In genomic region chr20:4820833-4821518, GRCh38 we compare ENCODE assay signal across 9 cellular contexts. TPM values are rescaled to one million over a fixed set of nuclear protein-coding genes. Genes with fewer than 3 reads are reported as not detected.
DNase-seq lines count a peak whose midpoint lies in the region; TF ChIP-seq lines count a peak whose summit lies in the region.
"Had no signal": no experiment of that assay in that cellular context is flagged by ENCODE, and none has a peak within 500 bp of the region (broad histone marks: within the 10 kb centered on the region; RNA-seq: fewer than 3 reads in every experiment).

No MANE protein-coding gene starts in this region.

- H3K4me1 ChIP-seq in effector memory CD4-positive, alpha-beta T cell (ENCODE audit: control insufficient read depth, insufficient read depth, low read length, poor library complexity, severe bottlenecking), result peaks cover 21% of the 10 kb centered on the region
- H3K4me1 ChIP-seq in osteoblast (ENCODE audit: insufficient read depth, low read length), result peaks cover 4% of the 10 kb centered on the region

- H3K27me3 ChIP-seq in effector memory CD4-positive, alpha-beta T cell (replicated peaks; ENCODE audit: control insufficient read depth, insufficient read depth, low read length, poor library complexity, severe bottlenecking), result no peaks in the 10 kb centered on the region
- H3K27me3 ChIP-seq in osteoblast (ENCODE audit: insufficient read depth, low read length), result peaks cover 32% of the 10 kb centered on the region

- no peak for TF ChIP-seq CTCF in osteoblast (IDR thresholded peaks at IDR 0.05; ENCODE audit: extremely low read depth, low read depth, low read length)

- no peaks in the 10 kb centered on the region for H3K9me3 ChIP-seq in effector memory CD4-positive, alpha-beta T cell (ENCODE audit: control insufficient read depth, low read length)
- no peaks in the 10 kb centered on the region for H3K9me3 ChIP-seq in osteoblast (ENCODE audit: low read depth, low read length)

- no peak overlapping the region for H3K4me3 ChIP-seq in effector memory CD4-positive, alpha-beta T cell (ENCODE audit: insufficient read depth, low read depth, low read length, poor library complexity, severe bottlenecking)
- H3K4me3 ChIP-seq in osteoblast (ENCODE audit: insufficient read depth, low read length), result no peak overlapping the region

- H3K4me2 ChIP-seq in osteoblast (ENCODE audit: insufficient read depth, low read length), result no peak overlapping the region

- no peaks in the 10 kb centered on the region for H3K79me2 ChIP-seq in osteoblast (ENCODE audit: insufficient read depth, low read length)

- H3K36me3 ChIP-seq in effector memory CD4-positive, alpha-beta T cell (ENCODE audit: control insufficient read depth, insufficient read depth, low read length), result no peaks in the 10 kb centered on the region
- H3K36me3 ChIP-seq in osteoblast (ENCODE audit: insufficient read depth, low read length), result no peaks in the 10 kb centered on the region

- peak overlapping the region; percentile 77 for H3K27ac ChIP-seq in effector memory CD4-positive, alpha-beta T cell (ENCODE audit: insufficient read depth, low read length, poor library complexity, severe bottlenecking)
- H3K27ac ChIP-seq in osteoblast (ENCODE audit: low read depth, low read length), result no peak overlapping the region

- H4K20me1 ChIP-seq in osteoblast (ENCODE audit: insufficient read depth, low read length), result no peaks in the 10 kb centered on the region

- DNase-seq in DMS 273 (lab: John Stamatoyannopoulos, UW; ENCODE audit: unreplicated experiment) (peak; percentile 86), NCI-H2196 (lab: John Stamatoyannopoulos, UW; ENCODE audit: unreplicated experiment) (peak; percentile 56), osteoblast (ENCODE audit: insufficient read length, low spot score, missing footprints) (peak; percentile 96), ureter (ENCODE audit: low spot score) (no peak), HuH-7 (ENCODE audit: low spot score) (no peak)
- no peak for DNase-seq in effector memory CD4-positive, alpha-beta T cell
- DNase-seq in activated CD8-positive, alpha-beta memory T cell treated with anti-CD3 and anti-CD28 coated beads, Interleukin-2, amount 50 U/mL, for 4 hours, result no peak
- DNase-seq in effector CD4-positive, alpha-beta T cell, result no peak
- DNase-seq: activated T-cell treated with anti-CD3 and anti-CD28 coated beads, Interleukin-2, amount 50 U/mL, for 1 hour had no signal

- H2AFZ ChIP-seq in osteoblast (ENCODE audit: low read length), result no peak overlapping the region

RNA-seq across cellular contexts. Expression of gene RASSF2, which starts 2.4 kb away (rescaled TPM):
- total RNA-seq in osteoblast (1.8 TPM in 2 replicates), ureter (13.9 TPM)

Comparison
In these comparisons a context has a peak if more than half of its experiments do, and no peak if none do; other contexts are left out.
1. DNase-seq: peak in DMS 273 (single experiment), NCI-H2196 (single experiment) and osteoblast (single experiment); none in effector memory CD4-positive, alpha-beta T cell (0 of 3), activated CD8-positive, alpha-beta memory T cell treated with anti-CD3 and anti-CD28 coated beads, Interleukin-2, amount 50 U/mL, for 4 hours (single experiment), ureter (single experiment), HuH-7 (single experiment) and effector CD4-positive, alpha-beta T cell (single experiment).